8 cellular contexts compared by ENCODE assay signal in genomic region chr2:229922449-229923386, GRCh38. TPM values are rescaled to one million over a fixed set of nuclear protein-coding genes. Genes with fewer than 3 reads are reported as not detected.
A peak's percentile ranks its signal among the peaks of the same experiment; 100 is the strongest.
DNase-seq lines count a peak whose midpoint lies in the region; ATAC-seq and TF ChIP-seq lines count a peak whose summit lies in the region.

A gene with protein sequence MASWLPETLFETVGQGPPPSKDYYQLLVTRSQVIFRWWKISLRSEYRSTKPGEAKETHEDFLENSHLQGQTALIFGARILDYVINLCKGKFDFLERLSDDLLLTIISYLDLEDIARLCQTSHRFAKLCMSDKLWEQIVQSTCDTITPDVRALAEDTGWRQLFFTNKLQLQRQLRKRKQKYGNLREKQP (plus strand): TSS chr2:229922503. CDS start chr2:229922514, 11 bp downstream.

- DNase-seq in DMS153 treated with DMSO at 0.1 percent for 48 hours (lab: John Stamatoyannopoulos, UW; ENCODE audit: unreplicated experiment) (peak; percentile 80), PC-9 (no peak), glomerular visceral epithelial cell (ENCODE audit: extremely low spot score) (peak; percentile 59), transverse colon (peak; percentile 90)
- peak; percentile 85 for DNase-seq in activated gamma-delta T cell treated with anti-CD3 and anti-CD28 coated beads, Interleukin-2, amount 50 U/mL, for 16 hours (ENCODE audit: low read depth)

- peak; percentile 67 for ATAC-seq in GM21515 (IDR thresholded peaks at IDR 0.05; ENCODE audit: unreplicated experiment)

- H3K79me2 ChIP-seq in PC-9 (ENCODE audit: low read depth) (peaks cover 59% of the 10 kb centered on the region), parathyroid adenoma (peaks cover 14% of the 10 kb centered on the region)

- peaks cover 8% of the 10 kb centered on the region for H3K36me3 ChIP-seq in HUES6 (ENCODE audit: control insufficient read depth, insufficient read depth, low read length)
- H3K36me3 ChIP-seq in PC-9 (ENCODE audit: low read depth), result peaks cover 7% of the 10 kb centered on the region
- no peaks in the 10 kb centered on the region for H3K36me3 ChIP-seq in parathyroid adenoma (ENCODE audit: control insufficient read depth, insufficient read depth, low read length)
- no peaks in the 10 kb centered on the region for H3K36me3 ChIP-seq in transverse colon

- POLR2A ChIA-PET in PC-9 (lab: Charles Lee; ENCODE audit: unreplicated experiment), result interaction anchor here (0.7 kb wide), 1 partner anchor 15 kb away, joined by 3 read pairs; no protein-coding TSS in a partner anchor

- H3K4me2 ChIP-seq in PC-9, result peak within 1 kb of the TSS; percentile 99
- H3K4me2 ChIP-seq in parathyroid adenoma (ENCODE audit: low read length), result peak within 1 kb of the TSS; percentile 98

- in situ Hi-C loops in transverse colon (cut with MboI; ENCODE audit: low pct_ligation_motif_present in 1 of 4, low pct_unique_long_range_greater_than_20kb in 1 of 4, low sequenced_read_pairs in 3 of 4), result no loop called here

- peak within 1 kb of the TSS; percentile 96 for H3K4me3 ChIP-seq in HUES6 (ENCODE audit: low read depth, low read length)
- peak within 1 kb of the TSS; percentile 94 for H3K4me3 ChIP-seq in PC-9
- H3K4me3 ChIP-seq in parathyroid adenoma (ENCODE audit: low read depth, low read length), result peak within 1 kb of the TSS; percentile 92
- peak within 1 kb of the TSS; percentile 63 to 99 (median 83) for H3K4me3 ChIP-seq in transverse colon

- H2AFZ ChIP-seq in PC-9, result peak within 1 kb of the TSS; percentile 93
- peak within 1 kb of the TSS; percentile 88 for H2AFZ ChIP-seq in parathyroid adenoma

- H3K9me3 ChIP-seq in HUES6 (ENCODE audit: control insufficient read depth, insufficient read depth, low read depth, low read length) (no peaks in the 10 kb centered on the region), PC-9 (ENCODE audit: insufficient read depth, low read depth) (no peaks in the 10 kb centered on the region), parathyroid adenoma (ENCODE audit: control insufficient read depth, low read length) (no peaks in the 10 kb centered on the region), transverse colon (no peaks in the 10 kb centered on the region)

- no peaks in the 10 kb centered on the region; the same call in 1 of the 2 replicates for H3K9me2 ChIP-seq in PC-9 (ENCODE audit: insufficient read depth)

- TF ChIP-seq CTCF in PC-9 (conservative IDR thresholded peaks at IDR 0.05) (no peak), parathyroid adenoma (IDR thresholded peaks at IDR 0.05) (peak; percentile 12), transverse colon (IDR thresholded peaks at IDR 0.05) (no peak)

- peak within 1 kb of the TSS; percentile 85 for H3K9ac ChIP-seq in HUES6 (ENCODE audit: low read length)
- peak within 1 kb of the TSS; percentile 92 for H3K9ac ChIP-seq in parathyroid adenoma

- peak; percentile 35 for TF ChIP-seq POLR2A in transverse colon (IDR thresholded peaks at IDR 0.05)

- H4K20me1 ChIP-seq in PC-9 (ENCODE audit: insufficient read depth), result peaks cover 18% of the 10 kb centered on the region

- peaks cover 20% of the 10 kb centered on the region; the same call in 1 of the 2 replicates for H3F3A ChIP-seq in PC-9 (ENCODE audit: insufficient read depth, low read depth)

- intact Hi-C loops in PC-9 (cut with micrococcal nuclease; ENCODE audit: unreplicated experiment), result loop anchor here (5.0 to 10.0 kb wide), 2 partner anchors 692 to 770 kb away; no protein-coding TSS in a partner anchor
- intact Hi-C loops in transverse colon (cut with DNase I; ENCODE audit: low total_unique reads), result no loop called here

- H3K27ac ChIP-seq in HUES6 (ENCODE audit: low read depth, low read length) (peak within 1 kb of the TSS; percentile 94), PC-9 (peak within 1 kb of the TSS; percentile 80), parathyroid adenoma (peak within 1 kb of the TSS; percentile 98), transverse colon (peak within 1 kb of the TSS; percentile 98 to 100 (median 100))

- H3K27me3 ChIP-seq in HUES6 (ENCODE audit: control insufficient read depth, insufficient read depth, low read length) (no peaks in the 10 kb centered on the region), PC-9 (ENCODE audit: insufficient read depth, low read depth) (no peaks in the 10 kb centered on the region), parathyroid adenoma (ENCODE audit: control insufficient read depth, insufficient read depth, low read length) (no peaks in the 10 kb centered on the region), transverse colon (no peaks in the 10 kb centered on the region)

- peaks cover 5% of the 10 kb centered on the region; the same call in 1 of the 2 replicates for H3K4me1 ChIP-seq in HUES6 (ENCODE audit: control insufficient read depth, insufficient read depth, low read length)
- peaks cover 27% of the 10 kb centered on the region for H3K4me1 ChIP-seq in PC-9 (replicated peaks; ENCODE audit: insufficient read depth)
- peaks cover 3% of the 10 kb centered on the region for H3K4me1 ChIP-seq in parathyroid adenoma
- H3K4me1 ChIP-seq in transverse colon, result peaks cover 7 to 35% (median 22%) of the 10 kb centered on the region in 4 donors

- no peak for TF ChIP-seq EP300 in transverse colon (IDR thresholded peaks at IDR 0.05; ENCODE audit: low read depth)

- TSS peak; percentile 43 for BruUV-seq in PC-9 (replicated peaks; lab: Mats Ljungman, UMichigan)

- CTCF ChIA-PET in PC-9 (lab: Charles Lee), result no interaction called here

- WGBS in transverse colon (ENCODE audit: low coverage in 1 of 2), 2 donors, result 0 to 1% methylated on average over 4 to 60 of the region's 61 CpGs

RNA-seq across cellular contexts. Expression of the gene that starts here (rescaled TPM):
- 3.6 and 3.9 TPM in 2 replicates for total RNA-seq in PC-9 (2021)
- total RNA-seq in transverse colon, result 1 to 10 TPM in 2 of 4 donors, under 1 TPM in 2; 0.60 to 2.1 (median 1.3) TPM

Comparison
In these comparisons a context has a peak if more than half of its experiments do, and no peak if none do; other contexts are left out.
1. DNase-seq: peak in DMS153 treated with DMSO at 0.1 percent for 48 hours (single experiment), activated gamma-delta T cell treated with anti-CD3 and anti-CD28 coated beads, Interleukin-2, amount 50 U/mL, for 16 hours (single experiment), glomerular visceral epithelial cell (single experiment) and transverse colon (single experiment); none in PC-9 (0 of 2).
2. Peak in every context shown above with its lines, with median percentiles within 50 percentile points of each other: H3K27ac ChIP-seq and H3K4me3 ChIP-seq.